ENCODE assay signal across 9 cellular contexts in genomic region chr17:41777157-41777578, GRCh38. TPM values are rescaled to one million over a fixed set of nuclear protein-coding genes. Genes with fewer than 3 reads are reported as not detected.
DNase-seq lines count a peak whose midpoint lies in the region; ATAC-seq and TF ChIP-seq lines count a peak whose summit lies in the region.
"Had no signal": no experiment of that assay in that cellular context is flagged by ENCODE, and none has a peak within 500 bp of the region (broad histone marks: within the 10 kb centered on the region; RNA-seq: fewer than 3 reads in every experiment).

No MANE protein-coding gene starts in this region.

- CTCF ChIA-PET in SK-N-SH (lab: Yijun Ruan, JAX), result interaction anchor here (0.8 to 2.8 kb wide), 8 partner anchors 9 to 36 kb away, joined by 3 to 23 read pairs (median 3); partner anchors contain the start of gene JUP

- no peak for TF ChIP-seq RAD21 in SK-N-SH (IDR thresholded peaks at IDR 0.05; ENCODE audit: low read length)

- H3K27me3 Mint-ChIP-seq in progenitor cell of endocrine pancreas, result no peaks in the 10 kb centered on the region
- peaks cover 2% of the 10 kb centered on the region for H3K27me3 Mint-ChIP-seq in activated T-helper 2 cell treated with anti-CD3 and anti-CD28 coated beads, Interferon-gamma antibody, Interleukin-2, Interleukin-4, amounts not matched to agents 10 μg/mL and 5 μg/mL and 100 μg/mL, durations not matched to agents 14 hours and 24 hours and 36 hours (ENCODE audit: low read depth)

- H3K4me2 ChIP-seq in SK-N-SH, result peak overlapping the region; percentile 67; the same call in 1 of the 2 replicates

- H3K4me3 ChIP-seq in SK-N-SH (ENCODE audit: low read depth in 2 of 2, low read length in 1 of 2), result no peak overlapping the region
- no peak overlapping the region for H3K4me3 ChIP-seq in cardiac muscle cell
- H3K4me3 ChIP-seq: SK-N-MC had no signal

- no peaks in the 10 kb centered on the region for H3K9me3 Mint-ChIP-seq in progenitor cell of endocrine pancreas (ENCODE audit: low read depth)
- H3K9me3 Mint-ChIP-seq in activated T-helper 2 cell treated with anti-CD3 and anti-CD28 coated beads, Interferon-gamma antibody, Interleukin-2, Interleukin-4, amounts not matched to agents 10 μg/mL and 5 μg/mL and 100 μg/mL, durations not matched to agents 14 hours and 24 hours and 36 hours, result no peaks in the 10 kb centered on the region

- H3K27ac ChIP-seq in C4-2B (peak overlapping the region; percentile 88), SK-N-SH (ENCODE audit: low read depth in 2 of 2, low read length in 1 of 2) (peak overlapping the region; percentile 69 to 89), cardiac muscle cell (peak overlapping the region; percentile 71)
- H3K27ac ChIP-seq: SK-N-MC had no signal

- no peak for TF ChIP-seq CTCF in C4-2B (conservative IDR thresholded peaks at IDR 0.05)
- TF ChIP-seq CTCF in SK-N-SH (IDR thresholded peaks at IDR 0.05), result no peak
- TF ChIP-seq CTCF in cardiac muscle cell (IDR thresholded peaks at IDR 0.05; ENCODE audit: low read depth, low read length), result peak; percentile 35
- no peak for TF ChIP-seq CTCF in progenitor cell of endocrine pancreas (IDR thresholded peaks at IDR 0.05; ENCODE audit: unreplicated experiment)

- WGBS in SK-N-SH (ENCODE audit: low lambda C conversion rate), result 62% methylated on average over 3 of the region's 4 CpGs

- H4K20me1 ChIP-seq in SK-N-SH (ENCODE audit: insufficient read depth), result peaks cover 6% of the 10 kb centered on the region; the same call in 1 of the 2 replicates

- no peaks in the 10 kb centered on the region for H3K9me2 ChIP-seq in SK-N-SH

- H3K9ac ChIP-seq in SK-N-SH, result no peak overlapping the region

- peaks cover 32% of the 10 kb centered on the region for H3K4me1 Mint-ChIP-seq in progenitor cell of endocrine pancreas (ENCODE audit: low read depth)
- no peaks in the 10 kb centered on the region for H3K4me1 Mint-ChIP-seq in activated T-helper 2 cell treated with anti-CD3 and anti-CD28 coated beads, Interferon-gamma antibody, Interleukin-2, Interleukin-4, amounts not matched to agents 10 μg/mL and 5 μg/mL and 100 μg/mL, durations not matched to agents 14 hours and 24 hours and 36 hours (ENCODE audit: low read depth)

- ATAC-seq in HG02870 (IDR thresholded peaks at IDR 0.05; ENCODE audit: unreplicated experiment), result no peak

- H3K36me3 ChIP-seq in SK-N-SH (replicated peaks in 1 of 2; ENCODE audit: control insufficient read depth in 1 of 2, insufficient read depth in 2 of 2, low read length in 1 of 2) (no peaks in the 10 kb centered on the region), cardiac muscle cell (no peaks in the 10 kb centered on the region)

- no peak for TF ChIP-seq EP300 in SK-N-SH (IDR thresholded peaks at IDR 0.05; ENCODE audit: borderline replicate concordance in 1 of 2, low read depth in 1 of 2, low read length in 1 of 2)

- H3K27me3 ChIP-seq in SK-N-SH (ENCODE audit: insufficient read depth), result no peaks in the 10 kb centered on the region
- no peaks in the 10 kb centered on the region for H3K27me3 ChIP-seq in cardiac muscle cell

- H2AFZ ChIP-seq in SK-N-SH (ENCODE audit: low read depth), result no peak overlapping the region

- POLR2A ChIA-PET in SK-N-SH (lab: Yijun Ruan, JAX), result interaction anchor here (0.8 to 1.0 kb wide), 2 partner anchors 10 to 36 kb away, joined by 3 to 5 read pairs; partner anchors contain the start of genes FKBP10 and JUP

- peaks cover 3% of the 10 kb centered on the region for H3K36me3 Mint-ChIP-seq in progenitor cell of endocrine pancreas (ENCODE audit: insufficient read depth)
- H3K36me3 Mint-ChIP-seq in activated T-helper 2 cell treated with anti-CD3 and anti-CD28 coated beads, Interferon-gamma antibody, Interleukin-2, Interleukin-4, amounts not matched to agents 10 μg/mL and 5 μg/mL and 100 μg/mL, durations not matched to agents 14 hours and 24 hours and 36 hours (ENCODE audit: low read depth), result no peaks in the 10 kb centered on the region

- DNase-seq in SK-N-SH (peak; percentile 69), cardiac muscle cell (ENCODE audit: low read depth in 1 of 2, low spot score in 1 of 2) (peak in 1 of 2 donors; percentile 25), progenitor cell of endocrine pancreas (ENCODE audit: low spot score, unreplicated experiment) (no peak), NCI-H748 treated with DMSO at 0.1 percent for 48 hours (lab: John Stamatoyannopoulos, UW) (no peak), DMS114 treated with DMSO at 0.1 percent for 48 hours (lab: John Stamatoyannopoulos, UW; ENCODE audit: unreplicated experiment) (no peak)
- no peak for DNase-seq in activated T-helper 2 cell treated with anti-CD3 and anti-CD28 coated beads, Interferon-gamma antibody, Interleukin-2, Interleukin-4, amounts not matched to agents 10 μg/mL and 5 μg/mL and 100 μg/mL, durations not matched to agents 14 hours and 24 hours and 36 hours (ENCODE audit: low spot score)

- no peak overlapping the region for H3K4me3 Mint-ChIP-seq in progenitor cell of endocrine pancreas (ENCODE audit: low read depth)
- H3K4me3 Mint-ChIP-seq in activated T-helper 2 cell treated with anti-CD3 and anti-CD28 coated beads, Interferon-gamma antibody, Interleukin-2, Interleukin-4, amounts not matched to agents 10 μg/mL and 5 μg/mL and 100 μg/mL, durations not matched to agents 14 hours and 24 hours and 36 hours (ENCODE audit: low read depth), result no peak overlapping the region

- no peaks in the 10 kb centered on the region for H3K79me2 ChIP-seq in SK-N-SH (ENCODE audit: insufficient read depth)

- intact Hi-C loops in activated T-helper 2 cell treated with anti-CD3 and anti-CD28 coated beads, Interferon-gamma antibody, Interleukin-2, Interleukin-4, amounts not matched to agents 10 μg/mL and 5 μg/mL and 100 μg/mL, durations not matched to agents 14 hours and 24 hours and 36 hours (cut with micrococcal nuclease), result no loop called here

- peaks cover 12 to 35% of the 10 kb centered on the region in 2 experiments for H3K4me1 ChIP-seq in SK-N-SH (ENCODE audit: control insufficient read depth in 1 of 2, insufficient read depth in 2 of 2, low read depth in 1 of 2, low read length in 1 of 2)
- peaks cover 29% of the 10 kb centered on the region for H3K4me1 ChIP-seq in cardiac muscle cell (ENCODE audit: low read depth)

- peaks cover 21% of the 10 kb centered on the region for H3F3A ChIP-seq in SK-N-SH (replicated peaks; ENCODE audit: insufficient read depth)

- peak overlapping the region; percentile 80 for H3K27ac Mint-ChIP-seq in progenitor cell of endocrine pancreas
- no peak overlapping the region for H3K27ac Mint-ChIP-seq in activated T-helper 2 cell treated with anti-CD3 and anti-CD28 coated beads, Interferon-gamma antibody, Interleukin-2, Interleukin-4, amounts not matched to agents 10 μg/mL and 5 μg/mL and 100 μg/mL, durations not matched to agents 14 hours and 24 hours and 36 hours

- H3K9me3 ChIP-seq in SK-N-SH, result no peaks in the 10 kb centered on the region
- no peaks in the 10 kb centered on the region for H3K9me3 ChIP-seq in cardiac muscle cell (ENCODE audit: low read depth)

TF ChIP-seq in SK-N-SH, 30 proteins besides CTCF, POLR2A, EP300 and RAD21 (continues in another document):
- TF ChIP-seq MXI1 (IDR thresholded peaks at IDR 0.05; ENCODE audit: low read depth, low read length), result peak; percentile 31; the same call in 1 of the 2 replicates

RNA-seq across cellular contexts. Expression of gene JUP, which starts 9.3 kb away (rescaled TPM):
- polyA plus RNA-seq in SK-N-SH (2012; rRNA removed), result 9.3 and 13.0 TPM in 2 replicates
- 4.0 and 8.5 TPM in 2 replicates for polyA plus RNA-seq in SK-N-SH (2012; cell fraction: cytosol; rRNA removed)
- polyA plus RNA-seq in SK-N-SH (2012; cell fraction: nucleus; rRNA removed), result 12.3 and 16.4 TPM in 2 replicates
- total RNA-seq in cardiac muscle cell, result 296 and 359 TPM in 2 replicates
- 160 and 206 TPM in 2 replicates for polyA plus RNA-seq in cardiac muscle cell
- 195 and 199 TPM in 2 replicates for total RNA-seq in progenitor cell of endocrine pancreas
- total RNA-seq in activated T-helper 2 cell treated with anti-CD3 and anti-CD28 coated beads, Interferon-gamma antibody, Interleukin-2, Interleukin-4, amounts not matched to agents 10 μg/mL and 5 μg/mL and 100 μg/mL, durations not matched to agents 14 hours and 24 hours and 36 hours, result 0.78 and 1.3 TPM in 2 replicates

RNA-seq across cellular contexts. Expression of gene P3H4, which starts 34.6 kb away (rescaled TPM):
- polyA plus RNA-seq in SK-N-SH (2012; rRNA removed) (55.5 and 88.3 TPM in 2 replicates), cardiac muscle cell (137 and 138 TPM in 2 replicates)
- polyA plus RNA-seq in SK-N-SH (2012; cell fraction: cytosol; rRNA removed), result 48.3 and 54.1 TPM in 2 replicates
- polyA plus RNA-seq in SK-N-SH (2012; cell fraction: nucleus; rRNA removed), result 32.4 and 41.1 TPM in 2 replicates
- total RNA-seq in cardiac muscle cell (118 and 153 TPM in 2 replicates), progenitor cell of endocrine pancreas (30.4 and 31.7 TPM in 2 replicates)
- 7.8 and 8.6 TPM in 2 replicates for total RNA-seq in activated T-helper 2 cell treated with anti-CD3 and anti-CD28 coated beads, Interferon-gamma antibody, Interleukin-2, Interleukin-4, amounts not matched to agents 10 μg/mL and 5 μg/mL and 100 μg/mL, durations not matched to agents 14 hours and 24 hours and 36 hours

RNA-seq across cellular contexts. Expression of gene FKBP10, which starts 35.6 kb away (rescaled TPM):
- polyA plus RNA-seq in SK-N-SH (2012; rRNA removed), result 360 and 377 TPM in 2 replicates
- polyA plus RNA-seq in SK-N-SH (2012; cell fraction: cytosol; rRNA removed), result 109 and 170 TPM in 2 replicates
- polyA plus RNA-seq in SK-N-SH (2012; cell fraction: nucleus; rRNA removed), result 1,131 and 1,228 TPM in 2 replicates
- 265 and 336 TPM in 2 replicates for total RNA-seq in cardiac muscle cell
- 113 and 165 TPM in 2 replicates for polyA plus RNA-seq in cardiac muscle cell
- total RNA-seq in progenitor cell of endocrine pancreas, result 154 and 155 TPM in 2 replicates
- total RNA-seq in activated T-helper 2 cell treated with anti-CD3 and anti-CD28 coated beads, Interferon-gamma antibody, Interleukin-2, Interleukin-4, amounts not matched to agents 10 μg/mL and 5 μg/mL and 100 μg/mL, durations not matched to agents 14 hours and 24 hours and 36 hours, result 1.3 and 1.4 TPM in 2 replicates

RNA-seq across cellular contexts. Expression of gene HAP1, which starts 42.7 kb away (rescaled TPM):
- polyA plus RNA-seq in SK-N-SH (2012; rRNA removed), result 0.16 and 0.18 TPM in 2 replicates
- polyA plus RNA-seq in SK-N-SH (2012; cell fraction: cytosol; rRNA removed), result 0.04 and 0.05 TPM in 2 replicates
- polyA plus RNA-seq in SK-N-SH (2012; cell fraction: nucleus; rRNA removed), result 1.3 and 1.5 TPM in 2 replicates
- 0.98 and 1.8 TPM in 2 replicates for total RNA-seq in cardiac muscle cell
- 0.80 and 2.1 TPM in 2 replicates for polyA plus RNA-seq in cardiac muscle cell
- 13.7 and 14.9 TPM in 2 replicates for total RNA-seq in progenitor cell of endocrine pancreas
- total RNA-seq in activated T-helper 2 cell treated with anti-CD3 and anti-CD28 coated beads, Interferon-gamma antibody, Interleukin-2, Interleukin-4, amounts not matched to agents 10 μg/mL and 5 μg/mL and 100 μg/mL, durations not matched to agents 14 hours and 24 hours and 36 hours, result 0.11 and 0.23 TPM in 2 replicates

RNA-seq across cellular contexts. Expression of gene NT5C3B, which starts 58.9 kb away (rescaled TPM):
- polyA plus RNA-seq in SK-N-SH (2012; rRNA removed) (87.4 and 98.0 TPM in 2 replicates), cardiac muscle cell (221 and 222 TPM in 2 replicates)
- polyA plus RNA-seq in SK-N-SH (2012; cell fraction: cytosol; rRNA removed), result 105 and 106 TPM in 2 replicates
- polyA plus RNA-seq in SK-N-SH (2012; cell fraction: nucleus; rRNA removed), result 85.1 and 94.9 TPM in 2 replicates
- total RNA-seq in cardiac muscle cell (164 and 190 TPM in 2 replicates), progenitor cell of endocrine pancreas (105 and 115 TPM in 2 replicates)
- total RNA-seq in activated T-helper 2 cell treated with anti-CD3 and anti-CD28 coated beads, Interferon-gamma antibody, Interleukin-2, Interleukin-4, amounts not matched to agents 10 μg/mL and 5 μg/mL and 100 μg/mL, durations not matched to agents 14 hours and 24 hours and 36 hours, result 59.9 and 62.0 TPM in 2 replicates

Comparison
In these comparisons a context has a peak if more than half of its experiments do, and no peak if none do; other contexts are left out.
1. RNA of gene JUP, which starts 9.3 kb away (total RNA-seq): 296 to 359 TPM in cardiac muscle cell and 195 to 199 TPM in progenitor cell of endocrine pancreas; 0.78 to 1.3 TPM in activated T-helper 2 cell treated with anti-CD3 and anti-CD28 coated beads, Interferon-gamma antibody, Interleukin-2, Interleukin-4, amounts not matched to agents 10 μg/mL and 5 μg/mL and 100 μg/mL, durations not matched to agents 14 hours and 24 hours and 36 hours; every median in the first group is over 10 times any median in the second.
2. RNA of gene FKBP10, which starts 35.6 kb away (total RNA-seq): 265 to 336 TPM in cardiac muscle cell and 154 to 155 TPM in progenitor cell of endocrine pancreas; 1.3 to 1.4 TPM in activated T-helper 2 cell treated with anti-CD3 and anti-CD28 coated beads, Interferon-gamma antibody, Interleukin-2, Interleukin-4, amounts not matched to agents 10 μg/mL and 5 μg/mL and 100 μg/mL, durations not matched to agents 14 hours and 24 hours and 36 hours; every median in the first group is over 10 times any median in the second.
3. Peak in every context shown above with its lines, with median percentiles within 50 percentile points of each other: H3K27ac ChIP-seq.